Comparison of ENCODE assay signal across 30 cellular contexts in genomic region chr1:245353915-245354775, GRCh38.
"Had no signal": no experiment of that assay in that cellular context is flagged by ENCODE, and none has a peak within 500 bp of the region (broad histone marks: within the 10 kb centered on the region; RNA-seq: fewer than 3 reads in every experiment).

No MANE protein-coding gene starts in this region.

- H3K4me3 ChIP-seq: coronary artery, esophagus squamous epithelium, lower lobe of right lung, mucosa of descending colon, prostate gland, right atrium auricular region, smooth muscle cell, suprapubic skin, transverse colon, vagina had no signal

- H3K27me3 Mint-ChIP-seq: stimulated activated memory B cell treated with anti-CD40 and anti-IgM and Interleukin-4, amounts not matched to agents 10 μg/mL and 1 μg/mL and 100 μg/mL, for 72 hours; stimulated activated naive CD8-positive, alpha-beta T cell treated with anti-CD3 and anti-CD28 coated beads, Interleukin-15, Interleukin-2, amounts not matched to agents 100 ng/mL and 50 ng/mL, for 24 hours had no signal

- H3K4me1 ChIP-seq: esophagus squamous epithelium, lower lobe of right lung, prostate gland, right atrium auricular region, suprapubic skin, transverse colon, vagina had no signal

- H3K27ac Mint-ChIP-seq: mesothelial cell of epicardium; naive B cell; natural killer cell treated with Interleukin-12 subunit alpha and Interleukin-12 subunit beta and Interleukin-15 and Interleukin-18, amount 100 ng/mL, for 72 hours; stimulated activated memory B cell treated with anti-CD40 and anti-IgM and Interleukin-4, amounts not matched to agents 10 μg/mL and 1 μg/mL and 100 μg/mL, for 72 hours; stimulated activated naive CD8-positive, alpha-beta T cell treated with anti-CD3 and anti-CD28 coated beads, Interleukin-15, Interleukin-2, amounts not matched to agents 100 ng/mL and 50 ng/mL, for 24 hours had no signal

- H3K27me3 ChIP-seq: esophagus squamous epithelium, right atrium auricular region, suprapubic skin, transverse colon, vagina had no signal

- DNase-seq: dermis blood vessel endothelial cell; effector memory CD4-positive, alpha-beta T cell; erythroblast; esophagus squamous epithelium; foreskin melanocyte; glutamatergic neuron; hypothalamus; immature natural killer cell; islet precursor cell; kidney glomerular epithelial cell; left ventricle myocardium superior; lower lobe of right lung; mucosa of descending colon; naive B cell; nucleus accumbens; stimulated activated CD4-positive, alpha-beta T cell treated with anti-CD3 and anti-CD28 coated beads, Interleukin-2, amount 100 ng/mL, for 24 hours; stimulated activated CD4-positive, alpha-beta T cell treated with anti-CD3 and anti-CD28 coated beads, Interleukin-4, amount 100 ng/mL, for 24 hours; transverse colon had no signal

- H3K9me3 ChIP-seq: esophagus squamous epithelium, lower lobe of right lung, mucosa of descending colon, prostate gland, right atrium auricular region, suprapubic skin, transverse colon, vagina had no signal

- ATAC-seq: left ventricle myocardium superior; lower lobe of right lung; mucosa of descending colon; natural killer cell treated with Interleukin-12 subunit alpha and Interleukin-12 subunit beta and Interleukin-15 and Interleukin-18, amount 100 ng/mL, for 72 hours; sciatic nerve; stimulated activated memory B cell treated with anti-CD40 and anti-IgM and Interleukin-4, amounts not matched to agents 10 μg/mL and 1 μg/mL and 100 μg/mL, for 72 hours had no signal

- H3K4me2 ChIP-seq: smooth muscle cell had no signal

- H3K36me3 ChIP-seq: esophagus squamous epithelium, lower lobe of right lung, prostate gland, right atrium auricular region, suprapubic skin, transverse colon, vagina had no signal

- H3K4me3 Mint-ChIP-seq: immature natural killer cell; mesothelial cell of epicardium; naive B cell; natural killer cell treated with Interleukin-12 subunit alpha and Interleukin-12 subunit beta and Interleukin-15 and Interleukin-18, amount 100 ng/mL, for 72 hours; neural crest cell; stimulated activated memory B cell treated with anti-CD40 and anti-IgM and Interleukin-4, amounts not matched to agents 10 μg/mL and 1 μg/mL and 100 μg/mL, for 72 hours; stimulated activated naive CD8-positive, alpha-beta T cell treated with anti-CD3 and anti-CD28 coated beads, Interleukin-15, Interleukin-2, amounts not matched to agents 100 ng/mL and 50 ng/mL, for 24 hours had no signal

- H3K4me1 Mint-ChIP-seq: immature natural killer cell; naive B cell; stimulated activated memory B cell treated with anti-CD40 and anti-IgM and Interleukin-4, amounts not matched to agents 10 μg/mL and 1 μg/mL and 100 μg/mL, for 72 hours had no signal

- H3K27ac ChIP-seq: coronary artery, esophagus squamous epithelium, lower lobe of right lung, prostate gland, right atrium auricular region, suprapubic skin, transverse colon, vagina had no signal

- H3K9me3 Mint-ChIP-seq: immature natural killer cell; mesothelial cell of epicardium; naive B cell; natural killer cell treated with Interleukin-12 subunit alpha and Interleukin-12 subunit beta and Interleukin-15 and Interleukin-18, amount 100 ng/mL, for 72 hours; neural crest cell; stimulated activated memory B cell treated with anti-CD40 and anti-IgM and Interleukin-4, amounts not matched to agents 10 μg/mL and 1 μg/mL and 100 μg/mL, for 72 hours; stimulated activated naive CD8-positive, alpha-beta T cell treated with anti-CD3 and anti-CD28 coated beads, Interleukin-15, Interleukin-2, amounts not matched to agents 100 ng/mL and 50 ng/mL, for 24 hours had no signal

- H3K36me3 Mint-ChIP-seq: immature natural killer cell; mesothelial cell of epicardium; naive B cell; natural killer cell treated with Interleukin-12 subunit alpha and Interleukin-12 subunit beta and Interleukin-15 and Interleukin-18, amount 100 ng/mL, for 72 hours; stimulated activated memory B cell treated with anti-CD40 and anti-IgM and Interleukin-4, amounts not matched to agents 10 μg/mL and 1 μg/mL and 100 μg/mL, for 72 hours had no signal
